ENCODE assay signal across 2 cellular contexts in genomic region chr3:126938520-126939346, GRCh38.
TF ChIP-seq lines count a peak whose summit lies in the region.

No MANE protein-coding gene starts in this region.

TF ChIP-seq in liver, 16 proteins besides CTCF, POLR2A, EP300 and RAD21:
- TF ChIP-seq HNF4A (conservative IDR thresholded peaks at IDR 0.05) (no peak), TAF1 (conservative IDR thresholded peaks at IDR 0.05) (no peak), RXRA (IDR thresholded peaks at IDR 0.05) (no peak), GABPA (IDR thresholded peaks at IDR 0.05 in 1 of 2, conservative IDR thresholded peaks at IDR 0.05 in 1 of 2) (no peak), NR2F2 (IDR thresholded peaks at IDR 0.05) (no peak), JUND (IDR thresholded peaks at IDR 0.05) (no peak), SP1 (IDR thresholded peaks at IDR 0.05) (no peak), YY1 (IDR thresholded peaks at IDR 0.05) (no peak), FOXA2 (IDR thresholded peaks at IDR 0.05) (no peak), ZBTB33 (IDR thresholded peaks at IDR 0.05) (no peak)
- TF ChIP-seq, protein P1, sequence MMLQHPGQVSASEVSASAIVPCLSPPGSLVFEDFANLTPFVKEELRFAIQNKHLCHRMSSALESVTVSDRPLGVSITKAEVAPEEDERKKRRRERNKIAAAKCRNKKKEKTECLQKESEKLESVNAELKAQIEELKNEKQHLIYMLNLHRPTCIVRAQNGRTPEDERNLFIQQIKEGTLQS (IDR thresholded peaks at IDR 0.05): no peak
TF ChIP-seq in liver: peak in this region for 0.

TF ChIP-seq in HepG2, 621 proteins besides CTCF, POLR2A, EP300 and RAD21:
- TF ChIP-seq U2AF2 (IDR thresholded peaks at IDR 0.05; ENCODE audit: low read depth, low read length) (no peak), ZNF34 (CRISPR knock-in tag; IDR thresholded peaks at IDR 0.05; ENCODE audit: borderline replicate concordance) (no peak), ZBTB3 (CRISPR knock-in tag; IDR thresholded peaks at IDR 0.05; ENCODE audit: borderline replicate concordance, low read depth) (no peak), RFX3 (CRISPR knock-in tag; IDR thresholded peaks at IDR 0.05) (no peak), ZNF331 (CRISPR knock-in tag; IDR thresholded peaks at IDR 0.05) (no peak), LBX2 (CRISPR knock-in tag; IDR thresholded peaks at IDR 0.05; ENCODE audit: borderline replicate concordance) (no peak), ZC3H13 (CRISPR knock-in tag; IDR thresholded peaks at IDR 0.05) (no peak), MZF1 (CRISPR knock-in tag; IDR thresholded peaks at IDR 0.05; ENCODE audit: borderline replicate concordance) (no peak), ZNF329 (CRISPR knock-in tag; IDR thresholded peaks at IDR 0.05; ENCODE audit: low read depth) (no peak), ZFP41 (CRISPR knock-in tag; IDR thresholded peaks at IDR 0.05; ENCODE audit: borderline replicate concordance) (no peak), SIN3B (IDR thresholded peaks at IDR 0.05; ENCODE audit: low read length) (no peak), ONECUT2 (CRISPR knock-in tag; IDR thresholded peaks at IDR 0.05) (no peak)
- TF ChIP-seq, protein P2, sequence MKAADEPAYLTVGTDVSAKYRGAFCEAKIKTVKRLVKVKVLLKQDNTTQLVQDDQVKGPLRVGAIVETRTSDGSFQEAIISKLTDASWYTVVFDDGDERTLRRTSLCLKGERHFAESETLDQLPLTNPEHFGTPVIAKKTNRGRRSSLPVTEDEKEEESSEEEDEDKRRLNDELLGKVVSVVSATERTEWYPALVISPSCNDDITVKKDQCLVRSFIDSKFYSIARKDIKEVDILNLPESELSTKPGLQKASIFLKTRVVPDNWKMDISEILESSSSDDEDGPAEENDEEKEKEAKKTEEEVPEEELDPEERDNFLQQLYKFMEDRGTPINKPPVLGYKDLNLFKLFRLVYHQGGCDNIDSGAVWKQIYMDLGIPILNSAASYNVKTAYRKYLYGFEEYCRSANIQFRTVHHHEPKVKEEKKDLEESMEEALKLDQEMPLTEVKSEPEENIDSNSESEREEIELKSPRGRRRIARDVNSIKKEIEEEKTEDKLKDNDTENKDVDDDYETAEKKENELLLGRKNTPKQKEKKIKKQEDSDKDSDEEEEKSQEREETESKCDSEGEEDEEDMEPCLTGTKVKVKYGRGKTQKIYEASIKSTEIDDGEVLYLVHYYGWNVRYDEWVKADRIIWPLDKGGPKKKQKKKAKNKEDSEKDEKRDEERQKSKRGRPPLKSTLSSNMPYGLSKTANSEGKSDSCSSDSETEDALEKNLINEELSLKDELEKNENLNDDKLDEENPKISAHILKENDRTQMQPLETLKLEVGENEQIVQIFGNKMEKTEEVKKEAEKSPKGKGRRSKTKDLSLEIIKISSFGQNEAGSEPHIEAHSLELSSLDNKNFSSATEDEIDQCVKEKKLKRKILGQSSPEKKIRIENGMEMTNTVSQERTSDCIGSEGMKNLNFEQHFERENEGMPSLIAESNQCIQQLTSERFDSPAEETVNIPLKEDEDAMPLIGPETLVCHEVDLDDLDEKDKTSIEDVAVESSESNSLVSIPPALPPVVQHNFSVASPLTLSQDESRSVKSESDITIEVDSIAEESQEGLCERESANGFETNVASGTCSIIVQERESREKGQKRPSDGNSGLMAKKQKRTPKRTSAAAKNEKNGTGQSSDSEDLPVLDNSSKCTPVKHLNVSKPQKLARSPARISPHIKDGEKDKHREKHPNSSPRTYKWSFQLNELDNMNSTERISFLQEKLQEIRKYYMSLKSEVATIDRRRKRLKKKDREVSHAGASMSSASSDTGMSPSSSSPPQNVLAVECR (CRISPR knock-in tag; IDR thresholded peaks at IDR 0.05; ENCODE audit: borderline replicate concordance): no peak
- TF ChIP-seq, protein P3, sequence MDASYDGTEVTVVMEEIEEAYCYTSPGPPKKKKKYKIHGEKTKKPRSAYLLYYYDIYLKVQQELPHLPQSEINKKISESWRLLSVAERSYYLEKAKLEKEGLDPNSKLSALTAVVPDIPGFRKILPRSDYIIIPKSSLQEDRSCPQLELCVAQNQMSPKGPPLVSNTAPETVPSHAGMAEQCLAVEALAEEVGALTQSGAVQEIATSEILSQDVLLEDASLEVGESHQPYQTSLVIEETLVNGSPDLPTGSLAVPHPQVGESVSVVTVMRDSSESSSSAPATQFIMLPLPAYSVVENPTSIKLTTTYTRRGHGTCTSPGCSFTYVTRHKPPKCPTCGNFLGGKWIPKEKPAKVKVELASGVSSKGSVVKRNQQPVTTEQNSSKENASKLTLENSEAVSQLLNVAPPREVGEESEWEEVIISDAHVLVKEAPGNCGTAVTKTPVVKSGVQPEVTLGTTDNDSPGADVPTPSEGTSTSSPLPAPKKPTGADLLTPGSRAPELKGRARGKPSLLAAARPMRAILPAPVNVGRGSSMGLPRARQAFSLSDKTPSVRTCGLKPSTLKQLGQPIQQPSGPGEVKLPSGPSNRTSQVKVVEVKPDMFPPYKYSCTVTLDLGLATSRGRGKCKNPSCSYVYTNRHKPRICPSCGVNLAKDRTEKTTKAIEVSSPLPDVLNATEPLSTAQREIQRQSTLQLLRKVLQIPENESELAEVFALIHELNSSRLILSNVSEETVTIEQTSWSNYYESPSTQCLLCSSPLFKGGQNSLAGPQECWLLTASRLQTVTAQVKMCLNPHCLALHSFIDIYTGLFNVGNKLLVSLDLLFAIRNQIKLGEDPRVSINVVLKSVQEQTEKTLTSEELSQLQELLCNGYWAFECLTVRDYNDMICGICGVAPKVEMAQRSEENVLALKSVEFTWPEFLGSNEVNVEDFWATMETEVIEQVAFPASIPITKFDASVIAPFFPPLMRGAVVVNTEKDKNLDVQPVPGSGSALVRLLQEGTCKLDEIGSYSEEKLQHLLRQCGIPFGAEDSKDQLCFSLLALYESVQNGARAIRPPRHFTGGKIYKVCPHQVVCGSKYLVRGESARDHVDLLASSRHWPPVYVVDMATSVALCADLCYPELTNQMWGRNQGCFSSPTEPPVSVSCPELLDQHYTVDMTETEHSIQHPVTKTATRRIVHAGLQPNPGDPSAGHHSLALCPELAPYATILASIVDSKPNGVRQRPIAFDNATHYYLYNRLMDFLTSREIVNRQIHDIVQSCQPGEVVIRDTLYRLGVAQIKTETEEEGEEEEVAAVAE (CRISPR knock-in tag; IDR thresholded peaks at IDR 0.05; ENCODE audit: borderline replicate concordance): no peak
TF ChIP-seq in HepG2: peak in this region for 0.
